12 cellular contexts compared by ENCODE assay signal in genomic region chr14:78997811-78998210, GRCh38.
DNase-seq lines count a peak whose midpoint lies in the region; ATAC-seq, FAIRE-seq and TF ChIP-seq lines count a peak whose summit lies in the region.
"Had no signal": no experiment of that assay in that cellular context is flagged by ENCODE, and none has a peak within 500 bp of the region (broad histone marks: within the 10 kb centered on the region; RNA-seq: fewer than 3 reads in every experiment).

No MANE protein-coding gene starts in this region.

- intact Hi-C loops in left cardiac atrium (cut with DNase I) = no loop called here
- intact Hi-C loops in Right ventricle myocardium inferior (cut with DNase I) = no loop called here
- intact Hi-C loops in transverse colon (cut with DNase I; ENCODE audit: low total_unique reads) = no loop called here

- H3K4me1 ChIP-seq in transverse colon = no peaks in the 10 kb centered on the region
- H3K4me1 ChIP-seq: vagina had no signal

- ATAC-seq in left cardiac atrium = no peak
- no peak for ATAC-seq in Right ventricle myocardium inferior
- ATAC-seq in HG03095 (IDR thresholded peaks at IDR 0.05; ENCODE audit: unreplicated experiment) = no peak
- ATAC-seq: naive thymus-derived CD4-positive, alpha-beta T cell had no signal

- H3K4me3 ChIP-seq in transverse colon = no peak overlapping the region
- H3K4me3 ChIP-seq: vagina had no signal

- no peak for FAIRE-seq in GM12891 (lab: Jason Lieb, UNC)

- TF ChIP-seq EP300 in transverse colon (IDR thresholded peaks at IDR 0.05; ENCODE audit: low read depth) = no peak

- DNase-seq in left cardiac atrium (peak; percentile 20), Right ventricle myocardium inferior (ENCODE audit: missing footprints) (no peak), NCI-H510A treated with DMSO at 0.1 percent for 48 hours (lab: John Stamatoyannopoulos, UW) (peak; percentile 18), globus pallidus (ENCODE audit: low spot score) (peak; percentile 6), transverse colon (peak; percentile 17), GM12891 (ENCODE audit: insufficient read length, low spot score) (no peak)
- no peak for DNase-seq in activated CD4-positive, CD25-positive, alpha-beta regulatory T cell (lab: John Stamatoyannopoulos, UW)
- DNase-seq: naive thymus-derived CD4-positive, alpha-beta T cell; NCI-H146; stimulated activated CD4-positive, alpha-beta T cell treated with anti-CD3 and anti-CD28 coated beads, Interleukin-12 subunit alpha, Interleukin-12 subunit beta, amount 100 ng/mL, for 4 hours had no signal

- WGBS in transverse colon (ENCODE audit: low coverage in 1 of 2), 2 donors = 52 to 83% methylated on average over 1 of the region's 1 CpG

- TF ChIP-seq POLR2A in transverse colon (IDR thresholded peaks at IDR 0.05) (no peak), GM12891 (IDR thresholded peaks at IDR 0.05; ENCODE audit: low read depth, low read length) (no peak)

- TF ChIP-seq CTCF in transverse colon (IDR thresholded peaks at IDR 0.05) = no peak

- in situ Hi-C loops in transverse colon (cut with MboI; ENCODE audit: low pct_ligation_motif_present in 1 of 4, low pct_unique_long_range_greater_than_20kb in 1 of 4, low sequenced_read_pairs in 3 of 4) = no loop called here

- H3K9me3 ChIP-seq in transverse colon = no peaks in the 10 kb centered on the region
- H3K9me3 ChIP-seq: vagina had no signal

- H3K27me3 ChIP-seq in transverse colon = no peaks in the 10 kb centered on the region
- H3K27me3 ChIP-seq: vagina had no signal

- no peaks in the 10 kb centered on the region for H3K36me3 ChIP-seq in transverse colon
- H3K36me3 ChIP-seq: vagina had no signal

- no peak overlapping the region for H3K27ac ChIP-seq in transverse colon
- H3K27ac ChIP-seq: vagina had no signal

TF ChIP-seq in GM12891, 5 proteins besides CTCF, POLR2A, EP300 and RAD21:
- no peak for TF ChIP-seq TAF1 (IDR thresholded peaks at IDR 0.05; ENCODE audit: low read depth, low read length)
- no peak for TF ChIP-seq POLR2AphosphoS5 (IDR thresholded peaks at IDR 0.05; ENCODE audit: low read depth, low read length)
- TF ChIP-seq POU2F2 (IDR thresholded peaks at IDR 0.05; ENCODE audit: low read depth, low read length) = no peak
- TF ChIP-seq PAX5 (IDR thresholded peaks at IDR 0.05; ENCODE audit: insufficient read depth, low read length, severe bottlenecking) = no peak
- no peak for TF ChIP-seq SPI1 (IDR thresholded peaks at IDR 0.05; ENCODE audit: low read depth, low read length)

Comparison
In these comparisons a context has a peak if more than half of its experiments do, and no peak if none do; other contexts are left out.
1. DNase-seq: peak in left cardiac atrium (single experiment), NCI-H510A treated with DMSO at 0.1 percent for 48 hours (single experiment), globus pallidus (single experiment) and transverse colon (single experiment); none in Right ventricle myocardium inferior (single experiment), GM12891 (single experiment) and activated CD4-positive, CD25-positive, alpha-beta regulatory T cell (0 of 4).